In genomic region chr17:51144266-51145022, GRCh38 we compare ENCODE assay signal across 24 cellular contexts. TPM values are rescaled to one million over a fixed set of nuclear protein-coding genes. Genes with fewer than 3 reads are reported as not detected.
DNase-seq lines count a peak whose midpoint lies in the region; ATAC-seq and TF ChIP-seq lines count a peak whose summit lies in the region.
"Had no signal": no experiment of that assay in that cellular context is flagged by ENCODE, and none has a peak within 500 bp of the region (broad histone marks: within the 10 kb centered on the region; RNA-seq: fewer than 3 reads in every experiment).

No MANE protein-coding gene starts in this region.

- no peaks in the 10 kb centered on the region for H3K36me3 Mint-ChIP-seq in nephron (ENCODE audit: low read depth)
- H3K36me3 Mint-ChIP-seq: activated CD8-positive, alpha-beta memory T cell treated with anti-CD3 and anti-CD28 coated beads, Interleukin-2, amount 10 ng/mL, durations not matched to agents 7 days and 5 days; activated naive CD8-positive, alpha-beta T cell treated with anti-CD3 and anti-CD28 coated beads for 36 hours; CD4-positive, alpha-beta memory T cell had no signal

- H3K4me2 ChIP-seq in MM.1S (ENCODE audit: low read depth, low read length): no peak overlapping the region
- H3K4me2 ChIP-seq: smooth muscle cell had no signal

- POLR2A ChIA-PET in HEK293T (lab: Yijun Ruan, JAX): no interaction called here

- no peak overlapping the region for H2AFZ ChIP-seq in MM.1S (ENCODE audit: low read length)

- H3K9me3 Mint-ChIP-seq in nephron: no peaks in the 10 kb centered on the region
- H3K9me3 Mint-ChIP-seq: activated naive CD8-positive, alpha-beta T cell treated with anti-CD3 and anti-CD28 coated beads for 36 hours; CD4-positive, alpha-beta memory T cell; neural crest cell had no signal

- H4K20me1 ChIP-seq in MM.1S (ENCODE audit: insufficient read depth, low read length): no peaks in the 10 kb centered on the region

- H3K9me3 ChIP-seq in SK-N-MC (ENCODE audit: low read depth, low read length): no peaks in the 10 kb centered on the region
- H3K9me3 ChIP-seq in MM.1S (replicated peaks; ENCODE audit: insufficient read depth, low read length): no peaks in the 10 kb centered on the region
- H3K9me3 ChIP-seq in left lung: no peaks in the 10 kb centered on the region
- H3K9me3 ChIP-seq: esophagus squamous epithelium, HAP-1, tibial nerve had no signal

- H3K27me3 ChIP-seq in MM.1S (replicated peaks; ENCODE audit: insufficient read depth, low read length): no peaks in the 10 kb centered on the region
- H3K27me3 ChIP-seq in left lung: no peaks in the 10 kb centered on the region
- H3K27me3 ChIP-seq: esophagus squamous epithelium, tibial nerve had no signal

- H3K4me3 Mint-ChIP-seq in nephron: no peak overlapping the region
- H3K4me3 Mint-ChIP-seq: activated CD8-positive, alpha-beta memory T cell treated with anti-CD3 and anti-CD28 coated beads, Interleukin-2, amount 10 ng/mL, durations not matched to agents 7 days and 5 days; activated naive CD8-positive, alpha-beta T cell treated with anti-CD3 and anti-CD28 coated beads for 36 hours; CD4-positive, alpha-beta memory T cell; neural crest cell had no signal

- H3K36me3 ChIP-seq in SK-N-MC (ENCODE audit: insufficient read depth, low read length): no peaks in the 10 kb centered on the region
- no peaks in the 10 kb centered on the region for H3K36me3 ChIP-seq in MM.1S (replicated peaks; ENCODE audit: insufficient read depth, low read length)
- H3K36me3 ChIP-seq in left lung: no peaks in the 10 kb centered on the region
- H3K36me3 ChIP-seq: esophagus squamous epithelium, HAP-1, tibial nerve had no signal

- no peaks in the 10 kb centered on the region for H3K79me2 ChIP-seq in MM.1S (ENCODE audit: low read length)

- no peak overlapping the region for H3K27ac ChIP-seq in SK-N-MC
- no peak overlapping the region for H3K27ac ChIP-seq in MM.1S (ENCODE audit: low read length)
- H3K27ac ChIP-seq in left lung: no peak overlapping the region
- H3K27ac ChIP-seq: esophagus squamous epithelium had no signal

- no peaks in the 10 kb centered on the region for H3K4me1 ChIP-seq in MM.1S (ENCODE audit: low read length)
- no peaks in the 10 kb centered on the region for H3K4me1 ChIP-seq in left lung

- no peak for TF ChIP-seq CTCF in nephron (IDR thresholded peaks at IDR 0.05; ENCODE audit: unreplicated experiment in 3 of 3)
- no peak for TF ChIP-seq CTCF in MM.1S (IDR thresholded peaks at IDR 0.05; ENCODE audit: low read length)
- TF ChIP-seq CTCF in left lung (IDR thresholded peaks at IDR 0.05): no peak

- DNase-seq in DMS 273 treated with DMSO at 0.1 percent for 48 hours (lab: John Stamatoyannopoulos, UW) (peak; percentile 37), HEK293T (ENCODE audit: extremely low spot score) (no peak), SK-N-MC (ENCODE audit: low read depth, low spot score) (no peak), MM.1S (no peak), left lung (no peak)
- DNase-seq: activated CD4-positive, alpha-beta T cell treated with anti-CD3 and anti-CD28 coated beads for 48 hours; activated CD8-positive, alpha-beta memory T cell treated with anti-CD3 and anti-CD28 coated beads, Interleukin-2, amount 10 ng/mL, durations not matched to agents 7 days and 5 days; activated naive CD8-positive, alpha-beta T cell treated with anti-CD3 and anti-CD28 coated beads for 36 hours; CD4-positive, alpha-beta memory T cell; DND-41; effector memory CD4-positive, alpha-beta T cell; esophagus squamous epithelium; midbrain; NCI-H1694 treated with DMSO at 0.1 percent for 48 hours; NCI-H524 treated with DMSO at 0.1 percent for 48 hours; Right ventricle myocardium superior; stimulated activated CD4-positive, alpha-beta T cell treated with anti-CD3 and anti-CD28 coated beads, Interleukin-2, amount 100 ng/mL, for 48 hours; stimulated activated naive CD8-positive, alpha-beta T cell treated with anti-CD3 and anti-CD28 coated beads, Interleukin-15, Interleukin-2, amounts not matched to agents 100 U/mL and 50 U/mL, for 24 hours had no signal

- intact Hi-C loops in left lung (cut with DNase I): no loop called here

- H3K4me3 ChIP-seq in SK-N-MC: no peak overlapping the region
- H3K4me3 ChIP-seq in MM.1S (ENCODE audit: low read length): no peak overlapping the region
- no peak overlapping the region for H3K4me3 ChIP-seq in left lung
- H3K4me3 ChIP-seq: esophagus squamous epithelium, HAP-1, smooth muscle cell, tibial nerve had no signal

- no peaks in the 10 kb centered on the region for H3K27me3 Mint-ChIP-seq in nephron (ENCODE audit: low read depth)
- H3K27me3 Mint-ChIP-seq: activated CD8-positive, alpha-beta memory T cell treated with anti-CD3 and anti-CD28 coated beads, Interleukin-2, amount 10 ng/mL, durations not matched to agents 7 days and 5 days; activated naive CD8-positive, alpha-beta T cell treated with anti-CD3 and anti-CD28 coated beads for 36 hours; CD4-positive, alpha-beta memory T cell had no signal

- peak overlapping the region; percentile 17 for H3K9ac ChIP-seq in SK-N-MC (ENCODE audit: insufficient read length)
- H3K9ac ChIP-seq in MM.1S (ENCODE audit: low read length): no peak overlapping the region

- peak overlapping the region; percentile 9 to 65 (median 24) for H3K27ac Mint-ChIP-seq in nephron
- H3K27ac Mint-ChIP-seq: activated CD8-positive, alpha-beta memory T cell treated with anti-CD3 and anti-CD28 coated beads, Interleukin-2, amount 10 ng/mL, durations not matched to agents 7 days and 5 days; activated naive CD8-positive, alpha-beta T cell treated with anti-CD3 and anti-CD28 coated beads for 36 hours; CD4-positive, alpha-beta memory T cell had no signal

- H3F3A ChIP-seq in MM.1S (ENCODE audit: insufficient read depth, low read length): no peaks in the 10 kb centered on the region

- ATAC-seq in GM21367 (IDR thresholded peaks at IDR 0.05; ENCODE audit: unreplicated experiment): no peak
- no peak for ATAC-seq in left lung
- ATAC-seq: activated CD8-positive, alpha-beta memory T cell treated with anti-CD3 and anti-CD28 coated beads, Interleukin-2, amount 10 ng/mL, durations not matched to agents 7 days and 5 days; stimulated activated naive CD8-positive, alpha-beta T cell treated with anti-CD3 and anti-CD28 coated beads, Interleukin-15, Interleukin-2, amounts not matched to agents 100 U/mL and 50 U/mL, for 24 hours had no signal

- peaks cover 9% of the 10 kb centered on the region for H3K4me1 Mint-ChIP-seq in nephron
- H3K4me1 Mint-ChIP-seq: CD4-positive, alpha-beta memory T cell had no signal

- CTCF ChIA-PET in HEK293T (lab: Yijun Ruan, JAX): no interaction called here

- no peaks in the 10 kb centered on the region for H3K9me2 ChIP-seq in MM.1S (replicated peaks; ENCODE audit: insufficient read depth, low read length)

TF ChIP-seq in HEK293T, 16 proteins besides CTCF, POLR2A, EP300 and RAD21:
- TF ChIP-seq PKNOX1 (IDR thresholded peaks at IDR 0.05): peak; percentile 54
- TF ChIP-seq NFRKB (IDR thresholded peaks at IDR 0.05): no peak
- peak; percentile 68; the same call in 1 of the 2 replicates for TF ChIP-seq ZNF384 (IDR thresholded peaks at IDR 0.05)

RNA-seq across cellular contexts. Expression of gene NME1, which starts 8.9 kb away (rescaled TPM):
- total RNA-seq in left lung: 100 to 1,000 TPM in 1 of 2 donors, 10 to 100 TPM in 1; 66.8 to 131 TPM

RNA-seq across cellular contexts. Expression of gene NME2, which starts 21.8 kb away (rescaled TPM):
- 100 to 1,000 TPM; 451 to 546 TPM for total RNA-seq in left lung

RNA-seq across cellular contexts. Expression of gene SPAG9, which starts 23.8 kb away (rescaled TPM):
- total RNA-seq in left lung: 100 to 1,000 TPM; 105 to 116 TPM
